In genomic region chr1:38789498-38790169, GRCh38 we compare ENCODE assay signal across 12 cellular contexts.
A peak's percentile ranks its signal among the peaks of the same experiment; 100 is the strongest.
DNase-seq lines count a peak whose midpoint lies in the region.
"Had no signal": no experiment of that assay in that cellular context is flagged by ENCODE, and none has a peak within 500 bp of the region (broad histone marks: within the 10 kb centered on the region; RNA-seq: fewer than 3 reads in every experiment).

No MANE protein-coding gene starts in this region.

- DNase-seq in NCI-H82 (lab: John Stamatoyannopoulos, UW) (peak; percentile 59), NCI-H82 treated with DMSO at 0.1 percent for 48 hours (lab: John Stamatoyannopoulos, UW; ENCODE audit: unreplicated experiment) (no peak), NCI-H1105 (lab: John Stamatoyannopoulos, UW) (peak; percentile 68), RPMI8226 (peak; percentile 26), myocyte (ENCODE audit: low read depth) (peak; percentile 18), activated T-cell treated with anti-CD3 and anti-CD28 coated beads for 4 hours (no peak), HuH-7 (ENCODE audit: low spot score) (no peak)
- DNase-seq in stimulated activated CD4-positive, alpha-beta T cell treated with anti-CD3 and anti-CD28 coated beads, Interleukin-15, amount 100 ng/mL, for 24 hours: no peak
- DNase-seq: activated CD4-positive, alpha-beta T cell treated with anti-CD3 and anti-CD28 coated beads, Interleukin-2, amount 50 U/mL, for 1 hour; kidney; NCI-H446 treated with DMSO at 0.1 percent for 48 hours; stimulated activated naive CD8-positive, alpha-beta T cell treated with anti-CD3 and anti-CD28 coated beads, Interleukin-15, Interleukin-2, amounts not matched to agents 100 U/mL and 50 U/mL, for 24 hours had no signal

Comparison
In these comparisons a context has a peak if more than half of its experiments do, and no peak if none do; other contexts are left out.
1. DNase-seq: peak in NCI-H82 (single experiment), NCI-H1105 (single experiment), RPMI8226 (single experiment) and myocyte (single experiment); none in NCI-H82 treated with DMSO at 0.1 percent for 48 hours (single experiment), activated T-cell treated with anti-CD3 and anti-CD28 coated beads for 4 hours (single experiment), stimulated activated CD4-positive, alpha-beta T cell treated with anti-CD3 and anti-CD28 coated beads, Interleukin-15, amount 100 ng/mL, for 24 hours (single experiment) and HuH-7 (single experiment).